In the genomic region with DNA sequence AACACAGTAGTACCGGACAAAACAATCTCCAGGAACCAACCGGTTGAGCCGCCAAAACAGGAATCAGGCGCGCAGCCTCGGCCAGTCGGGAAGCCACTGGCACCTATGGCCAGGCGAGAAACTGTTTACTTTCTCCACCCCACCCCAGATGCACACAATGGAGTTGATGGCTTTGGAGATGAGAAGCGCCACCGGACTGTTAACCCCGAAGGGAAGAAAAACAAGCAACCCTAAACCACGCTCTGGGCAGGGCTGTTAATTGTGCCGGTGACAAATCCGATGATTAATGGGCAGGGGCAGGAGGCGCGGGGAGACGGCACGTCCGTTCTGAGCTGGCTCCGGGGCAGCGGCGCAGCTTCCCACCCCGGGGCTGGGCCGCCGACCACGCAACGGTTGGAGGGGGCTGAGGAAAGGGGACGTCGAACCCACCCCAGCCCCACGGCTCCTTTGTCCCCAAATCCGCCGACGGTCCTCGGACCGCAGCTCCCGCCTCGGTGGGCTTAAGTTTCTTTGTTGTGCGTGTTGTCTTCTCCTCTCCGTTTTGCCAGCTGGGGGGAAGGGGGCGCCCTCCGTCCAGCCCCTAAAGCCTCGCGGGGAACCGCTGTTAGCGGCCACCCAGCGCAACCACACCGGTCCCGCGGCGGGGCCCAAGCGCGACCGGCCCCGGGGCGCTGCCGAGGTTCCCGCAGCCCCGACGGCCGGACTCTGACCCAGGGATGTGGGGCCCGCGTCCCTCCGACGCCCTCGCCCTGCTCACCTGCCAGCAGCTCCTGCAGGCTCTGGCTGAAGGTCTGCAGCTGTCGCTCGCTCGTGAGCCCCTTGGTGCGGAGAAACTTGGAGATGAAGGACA, we compare ENCODE assay signal across 8 cellular contexts. TPM values are rescaled to one million over a fixed set of nuclear protein-coding genes. Genes with fewer than 3 reads are reported as not detected.
DNase-seq lines count a peak whose midpoint lies in the region; ATAC-seq and TF ChIP-seq lines count a peak whose summit lies in the region.

No MANE protein-coding gene starts in this region.

- peak overlapping the region; percentile 93 for H3K27ac ChIP-seq in cingulate gyrus (ENCODE audit: low read depth, low read length)
- peak overlapping the region; percentile 99 to 100 (median 100) for H3K27ac ChIP-seq in right lobe of liver

- no peaks in the 10 kb centered on the region for H3K9me3 ChIP-seq in right lobe of liver

- peaks cover 0 to 7% (median 0%) of the 10 kb centered on the region in 4 donors for H3K4me1 ChIP-seq in right lobe of liver

- H3K36me3 Mint-ChIP-seq in activated CD4-positive, alpha-beta T cell treated with anti-CD3 and anti-CD28 coated beads for 36 hours (ENCODE audit: low read depth), result peaks cover 71% of the 10 kb centered on the region

- no peaks in the 10 kb centered on the region for H3K27me3 Mint-ChIP-seq in activated CD4-positive, alpha-beta T cell treated with anti-CD3 and anti-CD28 coated beads for 36 hours

- ATAC-seq in activated CD4-positive, alpha-beta T cell treated with anti-CD3 and anti-CD28 coated beads for 36 hours, result no peak
- ATAC-seq in right lobe of liver (peak; percentile 2 to 18 (median 8)), GM21447 (IDR thresholded peaks at IDR 0.05; ENCODE audit: unreplicated experiment) (no peak)

- no peak for TF ChIP-seq POLR2A in right lobe of liver (IDR thresholded peaks at IDR 0.05)

- POLR2A ChIA-PET in BJ (lab: Charles Lee), result interaction anchor here (0.5 to 2.0 kb wide), 12 partner anchors 8 to 763 kb away, joined by 3 to 12 read pairs (median 4); no protein-coding TSS in a partner anchor
- POLR2A ChIA-PET in activated CD4-positive, alpha-beta T cell treated with anti-CD3 and anti-CD28 coated beads for 36 hours (lab: Charles Lee), result interaction anchor here (0.7 to 3.7 kb wide), 35 partner anchors 9 to 763 kb away, joined by 3 to 59 read pairs (median 5); no protein-coding TSS in a partner anchor

- H3K9me3 Mint-ChIP-seq in activated CD4-positive, alpha-beta T cell treated with anti-CD3 and anti-CD28 coated beads for 36 hours (ENCODE audit: low read depth), result no peaks in the 10 kb centered on the region

- H3K4me3 Mint-ChIP-seq in activated CD4-positive, alpha-beta T cell treated with anti-CD3 and anti-CD28 coated beads for 36 hours, result peak overlapping the region; percentile 99

- H3K4me3 ChIP-seq in BJ (ENCODE audit: low read depth, low read length), result peak overlapping the region; percentile 98
- peak overlapping the region; percentile 76 to 81 (median 78) for H3K4me3 ChIP-seq in right lobe of liver

- CTCF ChIA-PET in BJ (lab: Yijun Ruan, JAX), result interaction anchor here (0.6 to 2.8 kb wide), 17 partner anchors 11 to 763 kb away, joined by 3 to 33 read pairs (median 4); no protein-coding TSS in a partner anchor
- CTCF ChIA-PET in activated CD4-positive, alpha-beta T cell treated with anti-CD3 and anti-CD28 coated beads for 36 hours (lab: Charles Lee), result interaction anchor here (0.5 to 2.0 kb wide), 19 partner anchors 10 to 764 kb away, joined by 3 to 10 read pairs (median 4); no protein-coding TSS in a partner anchor

- TF ChIP-seq CTCF in BJ (IDR thresholded peaks at IDR 0.05; ENCODE audit: insufficient read depth, low read depth, low read length) (no peak), GM20000 (IDR thresholded peaks at IDR 0.05; ENCODE audit: extremely low read depth, missing control alignments) (peak; percentile 17), right lobe of liver (IDR thresholded peaks at IDR 0.05) (no peak)

- H3K27me3 ChIP-seq in BJ (ENCODE audit: control insufficient read depth, insufficient read depth, low read length) (no peaks in the 10 kb centered on the region), right lobe of liver (no peaks in the 10 kb centered on the region)

- no peak for DNase-seq in BJ (ENCODE audit: low read depth)
- DNase-seq in GM20000 (ENCODE audit: low spot score), result no peak
- peak; percentile 78 for DNase-seq in NCI-H2029 treated with DMSO at 0.1 percent for 48 hours (lab: John Stamatoyannopoulos, UW)
- peak; percentile 71 for DNase-seq in activated CD4-positive, alpha-beta T cell treated with anti-CD3 and anti-CD28 coated beads for 36 hours
- DNase-seq in right lobe of liver, result peak; percentile 57 to 75 (median 69)
- DNase-seq in stimulated activated CD4-positive, alpha-beta T cell treated with anti-CD3 and anti-CD28 coated beads, Interleukin-4, amount 100 ng/mL, for 24 hours, result peak; percentile 55

- H3K36me3 ChIP-seq in BJ (ENCODE audit: control insufficient read depth, insufficient read depth, low read length), result no peaks in the 10 kb centered on the region
- peaks cover 0 to 20% (median 3%) of the 10 kb centered on the region in 4 donors for H3K36me3 ChIP-seq in right lobe of liver

- 0% methylated on average over 15 of the region's 69 CpGs for WGBS in right lobe of liver (ENCODE audit: insufficient coverage, low coverage, low lambda C conversion rate, missing lambda C conversion rate)

- intact Hi-C loops in activated CD4-positive, alpha-beta T cell treated with anti-CD3 and anti-CD28 coated beads for 36 hours (cut with DNase I, micrococcal nuclease), result loop anchor here (1.0 to 5.0 kb wide), 18 partner anchors 8 to 763 kb away; no protein-coding TSS in a partner anchor
- intact Hi-C loops in right lobe of liver (cut with DNase I), result no loop called here

- H3K27ac Mint-ChIP-seq in activated CD4-positive, alpha-beta T cell treated with anti-CD3 and anti-CD28 coated beads for 36 hours, result peak overlapping the region; percentile 94

- peaks cover 22% of the 10 kb centered on the region for H3K4me1 Mint-ChIP-seq in activated CD4-positive, alpha-beta T cell treated with anti-CD3 and anti-CD28 coated beads for 36 hours

RNA-seq across cellular contexts. Expression of gene BTG1, which starts 0.8 kb away (rescaled TPM):
- 73.8 and 81.3 TPM in 2 replicates for polyA plus RNA-seq in BJ (2011; rRNA removed)
- 66.4 and 77.9 TPM in 2 replicates for polyA minus RNA-seq in BJ (2011; rRNA and poly(A)+ RNA removed)
- total RNA-seq in activated CD4-positive, alpha-beta T cell treated with anti-CD3 and anti-CD28 coated beads for 36 hours, result 100 to 1,000 TPM in 1 of 2 experiments, 10 to 100 TPM in 1; 76.6 to 131 TPM
- total RNA-seq in right lobe of liver, result 100 to 1,000 TPM in 1 of 6 experiments, 10 to 100 TPM in 5; 23.4 to 129 (median 52.8) TPM

Comparison
In these comparisons a context has a peak if more than half of its experiments do, and no peak if none do; other contexts are left out.
1. DNase-seq: peak in NCI-H2029 treated with DMSO at 0.1 percent for 48 hours (single experiment), activated CD4-positive, alpha-beta T cell treated with anti-CD3 and anti-CD28 coated beads for 36 hours (single experiment), right lobe of liver (3 of 3) and stimulated activated CD4-positive, alpha-beta T cell treated with anti-CD3 and anti-CD28 coated beads, Interleukin-4, amount 100 ng/mL, for 24 hours (single experiment); none in BJ (single experiment) and GM20000 (single experiment).
2. ATAC-seq: peak in right lobe of liver (4 of 4); none in activated CD4-positive, alpha-beta T cell treated with anti-CD3 and anti-CD28 coated beads for 36 hours (single experiment) and GM21447 (single experiment).
3. intact Hi-C loops: an anchor here in activated CD4-positive, alpha-beta T cell treated with anti-CD3 and anti-CD28 coated beads for 36 hours (1.0 to 5.0 kb wide); none called in right lobe of liver.